ENCODE assay signal across 1 cellular context in the genomic region with DNA sequence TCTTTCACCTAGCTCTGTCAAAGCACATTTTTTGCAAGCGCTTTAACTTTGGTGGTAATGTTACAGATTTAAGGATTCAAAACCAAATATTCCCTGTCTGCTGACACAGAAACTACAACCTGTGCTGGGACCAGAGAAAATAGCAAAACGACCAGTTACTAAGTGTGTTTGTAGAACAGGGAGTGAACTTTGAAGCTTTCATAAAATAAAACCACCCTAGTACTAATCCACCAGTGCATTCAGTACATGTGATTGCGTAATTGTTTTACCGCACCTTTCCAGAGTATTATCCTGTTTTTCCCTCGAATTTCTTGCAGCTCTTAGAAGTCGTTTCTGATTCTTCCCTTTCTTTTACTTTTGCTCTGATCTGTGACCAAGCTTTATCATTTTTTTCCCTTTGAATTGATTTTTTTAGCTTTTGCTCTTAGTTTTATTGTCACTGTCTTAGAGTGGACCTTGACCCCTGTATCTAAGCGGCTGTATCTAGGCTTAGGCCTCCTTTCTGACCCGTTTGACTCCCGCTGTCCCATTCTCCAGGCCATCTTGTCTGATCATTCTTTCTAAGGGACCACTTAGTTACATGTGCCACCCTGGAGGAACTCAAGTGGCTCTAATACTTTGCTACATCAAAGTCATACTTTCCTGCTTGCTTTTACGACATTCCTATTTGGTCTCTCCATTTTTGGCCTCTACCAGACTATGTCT.
TF ChIP-seq lines count a peak whose summit lies in the region.

No MANE protein-coding gene starts in this region.

TF ChIP-seq in HepG2, 621 proteins besides CTCF, POLR2A, EP300 and RAD21 (continued from another document and continues in another):
- TF ChIP-seq, protein P1, sequence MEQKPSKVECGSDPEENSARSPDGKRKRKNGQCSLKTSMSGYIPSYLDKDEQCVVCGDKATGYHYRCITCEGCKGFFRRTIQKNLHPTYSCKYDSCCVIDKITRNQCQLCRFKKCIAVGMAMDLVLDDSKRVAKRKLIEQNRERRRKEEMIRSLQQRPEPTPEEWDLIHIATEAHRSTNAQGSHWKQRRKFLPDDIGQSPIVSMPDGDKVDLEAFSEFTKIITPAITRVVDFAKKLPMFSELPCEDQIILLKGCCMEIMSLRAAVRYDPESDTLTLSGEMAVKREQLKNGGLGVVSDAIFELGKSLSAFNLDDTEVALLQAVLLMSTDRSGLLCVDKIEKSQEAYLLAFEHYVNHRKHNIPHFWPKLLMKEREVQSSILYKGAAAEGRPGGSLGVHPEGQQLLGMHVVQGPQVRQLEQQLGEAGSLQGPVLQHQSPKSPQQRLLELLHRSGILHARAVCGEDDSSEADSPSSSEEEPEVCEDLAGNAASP (CRISPR knock-in tag; IDR thresholded peaks at IDR 0.05; ENCODE audit: borderline replicate concordance), result 0 out of 2 replicates have a peak, but pooled peaks have one; percentile 13
- TF ChIP-seq, protein P2, sequence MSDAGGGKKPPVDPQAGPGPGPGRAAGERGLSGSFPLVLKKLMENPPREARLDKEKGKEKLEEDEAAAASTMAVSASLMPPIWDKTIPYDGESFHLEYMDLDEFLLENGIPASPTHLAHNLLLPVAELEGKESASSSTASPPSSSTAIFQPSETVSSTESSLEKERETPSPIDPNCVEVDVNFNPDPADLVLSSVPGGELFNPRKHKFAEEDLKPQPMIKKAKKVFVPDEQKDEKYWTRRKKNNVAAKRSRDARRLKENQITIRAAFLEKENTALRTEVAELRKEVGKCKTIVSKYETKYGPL (CRISPR knock-in tag; IDR thresholded peaks at IDR 0.05), result 0 out of 2 replicates have a peak, but pooled peaks have one; percentile 44
- no peak for TF ChIP-seq PCBP1 (IDR thresholded peaks at IDR 0.05; ENCODE audit: borderline replicate concordance, low read depth, low read length)
- TF ChIP-seq ZNF792 (CRISPR knock-in tag; IDR thresholded peaks at IDR 0.05), result peak; percentile 85
- peak; percentile 50 for TF ChIP-seq THAP11 (CRISPR knock-in tag; IDR thresholded peaks at IDR 0.05)
- TF ChIP-seq GABPA (IDR thresholded peaks at IDR 0.05; ENCODE audit: low read depth, low read length), result no peak
- no peak for TF ChIP-seq GABPA (CRISPR knock-in tag; IDR thresholded peaks at IDR 0.05; ENCODE audit: low read depth)
- TF ChIP-seq SNRNP70 (IDR thresholded peaks at IDR 0.05; ENCODE audit: low read depth, low read length), result no peak
- TF ChIP-seq ARID2 (CRISPR knock-in tag; IDR thresholded peaks at IDR 0.05; ENCODE audit: borderline replicate concordance), result no peak
- no peak for TF ChIP-seq ZNF30 (CRISPR knock-in tag; IDR thresholded peaks at IDR 0.05)
- no peak for TF ChIP-seq ZNF652 (CRISPR knock-in tag; IDR thresholded peaks at IDR 0.05; ENCODE audit: borderline replicate concordance, low read depth)
- peak; percentile 89 for TF ChIP-seq HNF4A (CRISPR knock-in tag; IDR thresholded peaks at IDR 0.05)
- no peak for TF ChIP-seq MYC (CRISPR knock-in tag; IDR thresholded peaks at IDR 0.05; ENCODE audit: borderline replicate concordance)
- no peak for TF ChIP-seq ZNF616 (CRISPR knock-in tag; IDR thresholded peaks at IDR 0.05; ENCODE audit: low read depth)
- TF ChIP-seq SYNCRIP (IDR thresholded peaks at IDR 0.05; ENCODE audit: insufficient read depth, low read depth, low read length), result no peak
- no peak for TF ChIP-seq ELF4 (CRISPR knock-in tag; IDR thresholded peaks at IDR 0.05; ENCODE audit: borderline replicate concordance)
- no peak for TF ChIP-seq MXI1 (IDR thresholded peaks at IDR 0.05; ENCODE audit: borderline replicate concordance, low read depth, low read length)
- no peak for TF ChIP-seq STAT5B (CRISPR knock-in tag; IDR thresholded peaks at IDR 0.05)
- no peak for TF ChIP-seq KLF11 (CRISPR knock-in tag; IDR thresholded peaks at IDR 0.05)
- TF ChIP-seq KAT8 (CRISPR knock-in tag; IDR thresholded peaks at IDR 0.05), result peak; percentile 50; the same call in 1 of the 2 replicates
- no peak for TF ChIP-seq RFXAP (CRISPR knock-in tag; IDR thresholded peaks at IDR 0.05; ENCODE audit: borderline replicate concordance)
- TF ChIP-seq, protein P3, sequence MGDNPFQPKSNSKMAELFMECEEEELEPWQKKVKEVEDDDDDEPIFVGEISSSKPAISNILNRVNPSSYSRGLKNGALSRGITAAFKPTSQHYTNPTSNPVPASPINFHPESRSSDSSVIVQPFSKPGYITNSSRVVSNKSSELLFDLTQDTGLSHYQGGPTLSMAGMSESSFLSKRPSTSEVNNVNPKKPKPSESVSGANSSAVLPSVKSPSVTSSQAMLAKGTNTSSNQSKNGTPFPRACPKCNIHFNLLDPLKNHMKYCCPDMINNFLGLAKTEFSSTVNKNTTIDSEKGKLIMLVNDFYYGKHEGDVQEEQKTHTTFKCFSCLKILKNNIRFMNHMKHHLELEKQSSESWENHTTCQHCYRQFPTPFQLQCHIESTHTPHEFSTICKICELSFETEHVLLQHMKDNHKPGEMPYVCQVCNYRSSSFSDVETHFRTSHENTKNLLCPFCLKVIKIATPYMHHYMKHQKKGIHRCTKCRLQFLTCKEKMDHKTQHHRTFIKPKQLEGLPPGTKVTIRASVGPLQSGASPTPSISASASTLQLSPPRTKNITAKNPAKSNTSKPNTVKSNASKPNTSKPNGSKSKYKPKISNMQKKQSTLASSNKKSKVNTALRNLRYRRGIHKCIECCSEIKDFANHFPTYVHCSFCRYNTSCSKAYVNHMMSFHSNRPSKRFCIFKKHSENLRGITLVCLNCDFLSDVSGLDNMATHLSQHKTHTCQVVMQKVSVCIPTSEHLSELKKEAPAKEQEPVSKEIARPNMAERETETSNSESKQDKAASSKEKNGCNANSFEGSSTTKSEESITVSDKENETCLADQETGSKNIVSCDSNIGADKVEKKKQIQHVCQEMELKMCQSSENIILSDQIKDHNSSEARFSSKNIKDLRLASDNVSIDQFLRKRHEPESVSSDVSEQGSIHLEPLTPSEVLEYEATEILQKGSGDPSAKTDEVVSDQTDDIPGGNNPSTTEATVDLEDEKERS (CRISPR knock-in tag; IDR thresholded peaks at IDR 0.05), result peak; percentile 71; the same call in 1 of the 2 replicates
- no peak for TF ChIP-seq NFYB (CRISPR knock-in tag; IDR thresholded peaks at IDR 0.05)
- no peak for TF ChIP-seq ZNF205 (CRISPR knock-in tag; IDR thresholded peaks at IDR 0.05)
- TF ChIP-seq RELA (CRISPR knock-in tag; IDR thresholded peaks at IDR 0.05), result no peak
- TF ChIP-seq TAF15 (IDR thresholded peaks at IDR 0.05; ENCODE audit: low read depth, low read length, poor library complexity, severe bottlenecking), result no peak
- TF ChIP-seq, protein P4, sequence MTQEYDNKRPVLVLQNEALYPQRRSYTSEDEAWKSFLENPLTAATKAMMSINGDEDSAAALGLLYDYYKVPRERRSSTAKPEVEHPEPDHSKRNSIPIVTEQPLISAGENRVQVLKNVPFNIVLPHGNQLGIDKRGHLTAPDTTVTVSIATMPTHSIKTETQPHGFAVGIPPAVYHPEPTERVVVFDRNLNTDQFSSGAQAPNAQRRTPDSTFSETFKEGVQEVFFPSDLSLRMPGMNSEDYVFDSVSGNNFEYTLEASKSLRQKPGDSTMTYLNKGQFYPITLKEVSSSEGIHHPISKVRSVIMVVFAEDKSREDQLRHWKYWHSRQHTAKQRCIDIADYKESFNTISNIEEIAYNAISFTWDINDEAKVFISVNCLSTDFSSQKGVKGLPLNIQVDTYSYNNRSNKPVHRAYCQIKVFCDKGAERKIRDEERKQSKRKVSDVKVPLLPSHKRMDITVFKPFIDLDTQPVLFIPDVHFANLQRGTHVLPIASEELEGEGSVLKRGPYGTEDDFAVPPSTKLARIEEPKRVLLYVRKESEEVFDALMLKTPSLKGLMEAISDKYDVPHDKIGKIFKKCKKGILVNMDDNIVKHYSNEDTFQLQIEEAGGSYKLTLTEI (CRISPR knock-in tag; conservative IDR thresholded peaks at IDR 0.05), result no peak
- no peak for TF ChIP-seq PRMT3 (CRISPR knock-in tag; IDR thresholded peaks at IDR 0.05; ENCODE audit: borderline replicate concordance, low read depth)
- TF ChIP-seq, protein P5, sequence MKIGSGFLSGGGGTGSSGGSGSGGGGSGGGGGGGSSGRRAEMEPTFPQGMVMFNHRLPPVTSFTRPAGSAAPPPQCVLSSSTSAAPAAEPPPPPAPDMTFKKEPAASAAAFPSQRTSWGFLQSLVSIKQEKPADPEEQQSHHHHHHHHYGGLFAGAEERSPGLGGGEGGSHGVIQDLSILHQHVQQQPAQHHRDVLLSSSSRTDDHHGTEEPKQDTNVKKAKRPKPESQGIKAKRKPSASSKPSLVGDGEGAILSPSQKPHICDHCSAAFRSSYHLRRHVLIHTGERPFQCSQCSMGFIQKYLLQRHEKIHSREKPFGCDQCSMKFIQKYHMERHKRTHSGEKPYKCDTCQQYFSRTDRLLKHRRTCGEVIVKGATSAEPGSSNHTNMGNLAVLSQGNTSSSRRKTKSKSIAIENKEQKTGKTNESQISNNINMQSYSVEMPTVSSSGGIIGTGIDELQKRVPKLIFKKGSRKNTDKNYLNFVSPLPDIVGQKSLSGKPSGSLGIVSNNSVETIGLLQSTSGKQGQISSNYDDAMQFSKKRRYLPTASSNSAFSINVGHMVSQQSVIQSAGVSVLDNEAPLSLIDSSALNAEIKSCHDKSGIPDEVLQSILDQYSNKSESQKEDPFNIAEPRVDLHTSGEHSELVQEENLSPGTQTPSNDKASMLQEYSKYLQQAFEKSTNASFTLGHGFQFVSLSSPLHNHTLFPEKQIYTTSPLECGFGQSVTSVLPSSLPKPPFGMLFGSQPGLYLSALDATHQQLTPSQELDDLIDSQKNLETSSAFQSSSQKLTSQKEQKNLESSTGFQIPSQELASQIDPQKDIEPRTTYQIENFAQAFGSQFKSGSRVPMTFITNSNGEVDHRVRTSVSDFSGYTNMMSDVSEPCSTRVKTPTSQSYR (CRISPR knock-in tag; IDR thresholded peaks at IDR 0.05; ENCODE audit: borderline replicate concordance), result peak; percentile 11; the same call in 1 of the 2 replicates
- no peak for TF ChIP-seq ATF1 (CRISPR knock-in tag; IDR thresholded peaks at IDR 0.05)
- TF ChIP-seq NBN (conservative IDR thresholded peaks at IDR 0.05), result no peak
- no peak for TF ChIP-seq NFIC (IDR thresholded peaks at IDR 0.05; ENCODE audit: low read length)
- no peak for TF ChIP-seq ELF3 (CRISPR knock-in tag; IDR thresholded peaks at IDR 0.05)
- TF ChIP-seq, protein P6, sequence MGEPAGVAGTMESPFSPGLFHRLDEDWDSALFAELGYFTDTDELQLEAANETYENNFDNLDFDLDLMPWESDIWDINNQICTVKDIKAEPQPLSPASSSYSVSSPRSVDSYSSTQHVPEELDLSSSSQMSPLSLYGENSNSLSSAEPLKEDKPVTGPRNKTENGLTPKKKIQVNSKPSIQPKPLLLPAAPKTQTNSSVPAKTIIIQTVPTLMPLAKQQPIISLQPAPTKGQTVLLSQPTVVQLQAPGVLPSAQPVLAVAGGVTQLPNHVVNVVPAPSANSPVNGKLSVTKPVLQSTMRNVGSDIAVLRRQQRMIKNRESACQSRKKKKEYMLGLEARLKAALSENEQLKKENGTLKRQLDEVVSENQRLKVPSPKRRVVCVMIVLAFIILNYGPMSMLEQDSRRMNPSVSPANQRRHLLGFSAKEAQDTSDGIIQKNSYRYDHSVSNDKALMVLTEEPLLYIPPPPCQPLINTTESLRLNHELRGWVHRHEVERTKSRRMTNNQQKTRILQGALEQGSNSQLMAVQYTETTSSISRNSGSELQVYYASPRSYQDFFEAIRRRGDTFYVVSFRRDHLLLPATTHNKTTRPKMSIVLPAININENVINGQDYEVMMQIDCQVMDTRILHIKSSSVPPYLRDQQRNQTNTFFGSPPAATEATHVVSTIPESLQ (CRISPR knock-in tag; conservative IDR thresholded peaks at IDR 0.05), result 0 out of 2 replicates have a peak, but pooled peaks have one; percentile 44
- TF ChIP-seq REPIN1 (CRISPR knock-in tag; IDR thresholded peaks at IDR 0.05; ENCODE audit: borderline replicate concordance, low read depth), result no peak
- TF ChIP-seq MEIS2 (CRISPR knock-in tag; IDR thresholded peaks at IDR 0.05), result no peak
- TF ChIP-seq, protein P7, sequence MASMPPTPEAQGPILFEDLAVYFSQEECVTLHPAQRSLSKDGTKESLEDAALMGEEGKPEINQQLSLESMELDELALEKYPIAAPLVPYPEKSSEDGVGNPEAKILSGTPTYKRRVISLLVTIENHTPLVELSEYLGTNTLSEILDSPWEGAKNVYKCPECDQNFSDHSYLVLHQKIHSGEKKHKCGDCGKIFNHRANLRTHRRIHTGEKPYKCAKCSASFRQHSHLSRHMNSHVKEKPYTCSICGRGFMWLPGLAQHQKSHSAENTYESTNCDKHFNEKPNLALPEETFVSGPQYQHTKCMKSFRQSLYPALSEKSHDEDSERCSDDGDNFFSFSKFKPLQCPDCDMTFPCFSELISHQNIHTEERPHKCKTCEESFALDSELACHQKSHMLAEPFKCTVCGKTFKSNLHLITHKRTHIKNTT (CRISPR knock-in tag; IDR thresholded peaks at IDR 0.05), result no peak
- TF ChIP-seq ZNF703 (CRISPR knock-in tag; IDR thresholded peaks at IDR 0.05; ENCODE audit: borderline replicate concordance), result no peak
- TF ChIP-seq MBNL3 (CRISPR knock-in tag; conservative IDR thresholded peaks at IDR 0.05), result no peak
- no peak for TF ChIP-seq ZNF782 (CRISPR knock-in tag; IDR thresholded peaks at IDR 0.05; ENCODE audit: borderline replicate concordance)
- TF ChIP-seq SMAD9 (CRISPR knock-in tag; IDR thresholded peaks at IDR 0.05), result no peak
- TF ChIP-seq KDM1A (CRISPR knock-in tag; IDR thresholded peaks at IDR 0.05), result no peak
- 0 out of 2 replicates have a peak, but pooled peaks have one; percentile 89 for TF ChIP-seq TOE1 (CRISPR knock-in tag; IDR thresholded peaks at IDR 0.05)
- no peak for TF ChIP-seq JUNB (CRISPR knock-in tag; IDR thresholded peaks at IDR 0.05; ENCODE audit: borderline replicate concordance)
- no peak for TF ChIP-seq TMF1 (CRISPR knock-in tag; IDR thresholded peaks at IDR 0.05; ENCODE audit: low read depth)
- no peak for TF ChIP-seq ZNF24 (IDR thresholded peaks at IDR 0.05)
- TF ChIP-seq, protein P8, sequence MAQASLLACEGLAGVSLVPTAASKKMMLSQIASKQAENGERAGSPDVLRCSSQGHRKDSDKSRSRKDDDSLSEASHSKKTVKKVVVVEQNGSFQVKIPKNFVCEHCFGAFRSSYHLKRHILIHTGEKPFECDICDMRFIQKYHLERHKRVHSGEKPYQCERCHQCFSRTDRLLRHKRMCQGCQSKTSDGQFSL (CRISPR knock-in tag; IDR thresholded peaks at IDR 0.05), result no peak
- TF ChIP-seq, protein P9, sequence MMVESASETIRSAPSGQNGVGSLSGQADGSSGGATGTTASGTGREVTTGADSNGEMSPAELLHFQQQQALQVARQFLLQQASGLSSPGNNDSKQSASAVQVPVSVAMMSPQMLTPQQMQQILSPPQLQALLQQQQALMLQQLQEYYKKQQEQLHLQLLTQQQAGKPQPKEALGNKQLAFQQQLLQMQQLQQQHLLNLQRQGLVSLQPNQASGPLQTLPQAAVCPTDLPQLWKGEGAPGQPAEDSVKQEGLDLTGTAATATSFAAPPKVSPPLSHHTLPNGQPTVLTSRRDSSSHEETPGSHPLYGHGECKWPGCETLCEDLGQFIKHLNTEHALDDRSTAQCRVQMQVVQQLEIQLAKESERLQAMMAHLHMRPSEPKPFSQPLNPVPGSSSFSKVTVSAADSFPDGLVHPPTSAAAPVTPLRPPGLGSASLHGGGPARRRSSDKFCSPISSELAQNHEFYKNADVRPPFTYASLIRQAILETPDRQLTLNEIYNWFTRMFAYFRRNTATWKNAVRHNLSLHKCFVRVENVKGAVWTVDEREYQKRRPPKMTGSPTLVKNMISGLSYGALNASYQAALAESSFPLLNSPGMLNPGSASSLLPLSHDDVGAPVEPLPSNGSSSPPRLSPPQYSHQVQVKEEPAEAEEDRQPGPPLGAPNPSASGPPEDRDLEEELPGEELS (CRISPR knock-in tag; IDR thresholded peaks at IDR 0.05), result no peak
- peak; percentile 73 for TF ChIP-seq KMT2B (CRISPR knock-in tag; IDR thresholded peaks at IDR 0.05)
- no peak for TF ChIP-seq PHB2 (IDR thresholded peaks at IDR 0.05; ENCODE audit: partially characterized antibody)
- peak; percentile 99 for TF ChIP-seq CEBPB (IDR thresholded peaks at IDR 0.05; ENCODE audit: borderline replicate concordance, low read depth, low read length)
- no peak for TF ChIP-seq PAX8 (CRISPR knock-in tag; IDR thresholded peaks at IDR 0.05; ENCODE audit: borderline replicate concordance)
